26 cellular contexts compared by ENCODE assay signal in the genomic region with DNA sequence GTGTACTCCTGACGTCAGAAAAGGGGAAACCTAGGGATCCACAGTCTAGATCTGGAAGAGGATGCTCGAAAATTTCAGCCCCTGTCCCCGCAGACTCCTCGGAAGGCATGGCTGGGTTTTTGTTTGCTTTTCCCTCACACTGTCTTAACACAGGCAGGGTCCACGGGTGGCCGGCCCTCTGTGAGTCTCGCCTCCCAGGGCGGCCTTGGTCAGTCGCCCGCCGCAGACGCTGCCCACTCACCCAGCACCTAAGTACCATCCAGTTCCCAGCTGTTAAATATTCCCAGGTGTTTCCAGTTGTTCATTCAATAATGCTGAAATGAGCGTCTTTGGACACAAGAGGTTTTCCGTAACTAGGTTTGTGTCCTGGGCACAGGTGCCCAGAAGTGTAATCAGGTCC.
"Had no signal": no experiment of that assay in that cellular context is flagged by ENCODE, and none has a peak within 500 bp of the region (broad histone marks: within the 10 kb centered on the region; RNA-seq: fewer than 3 reads in every experiment).

No MANE protein-coding gene starts in this region.

- H3K9me3 ChIP-seq: adrenal gland, ascending aorta, esophagus muscularis mucosa, heart left ventricle, neutrophil, prostate gland, thoracic aorta, upper lobe of right lung had no signal

- H3K27me3 ChIP-seq: adrenal gland, ascending aorta, brain microvascular endothelial cell, esophagus muscularis mucosa, heart left ventricle, neutrophil, upper lobe of right lung had no signal

- H3K27ac ChIP-seq: adrenal gland, ascending aorta, brain microvascular endothelial cell, esophagus muscularis mucosa, foreskin keratinocyte, heart left ventricle, neutrophil, prostate gland, thoracic aorta, upper lobe of right lung had no signal

- H3K36me3 ChIP-seq: adrenal gland, ascending aorta, brain microvascular endothelial cell, esophagus muscularis mucosa, heart left ventricle, neutrophil, prostate gland, thoracic aorta, upper lobe of right lung had no signal

- H3K4me1 ChIP-seq: adrenal gland, ascending aorta, esophagus muscularis mucosa, foreskin keratinocyte, heart left ventricle, prostate gland, upper lobe of right lung had no signal

- DNase-seq: activated CD4-positive, alpha-beta T cell treated with anti-CD3 and anti-CD28 coated beads for 36 hours; activated CD4-positive, CD25-positive, alpha-beta regulatory T cell; activated CD8-positive, alpha-beta memory T cell treated with anti-CD3 and anti-CD28 coated beads, Interleukin-2, amount 10 ng/mL, durations not matched to agents 7 days and 5 days; activated CD8-positive, alpha-beta T cell treated with anti-CD3 and anti-CD28 coated beads, Interleukin-2, amount 10 ng/mL, durations not matched to agents 7 days and 5 days; activated naive CD4-positive, alpha-beta T cell; activated naive CD8-positive, alpha-beta T cell treated with anti-CD3 and anti-CD28 coated beads for 36 hours; activated T-cell treated with anti-CD3 and anti-CD28 coated beads, Interleukin-2, amount 50 U/mL, for 48 hours; adrenal gland; brain microvascular endothelial cell; effector CD4-positive, alpha-beta T cell; foreskin keratinocyte; mesendoderm; retina; stimulated activated CD4-positive, alpha-beta T cell treated with anti-CD3 and anti-CD28 coated beads, Interleukin-15, amount 100 ng/mL, for 24 hours; stimulated activated CD4-positive, alpha-beta T cell treated with anti-CD3 and anti-CD28 coated beads, Interleukin-2, amount 100 ng/mL, for 24 hours; stimulated activated naive CD4-positive, alpha-beta T cell treated with Interleukin-2 at 50 U/mL for 16 hours; T-helper 1 cell; upper lobe of right lung had no signal

- H3K4me3 ChIP-seq: adrenal gland, ascending aorta, esophagus muscularis mucosa, heart left ventricle, lung, prostate gland, thoracic aorta, upper lobe of right lung had no signal

- ATAC-seq: activated CD4-positive, alpha-beta T cell treated with anti-CD3 and anti-CD28 coated beads for 36 hours; activated CD8-positive, alpha-beta memory T cell treated with anti-CD3 and anti-CD28 coated beads, Interleukin-2, amount 10 ng/mL, durations not matched to agents 7 days and 5 days; activated CD8-positive, alpha-beta T cell treated with anti-CD3 and anti-CD28 coated beads, Interleukin-2, amount 10 ng/mL, durations not matched to agents 7 days and 5 days; foreskin keratinocyte; heart left ventricle; left lobe of liver; upper lobe of right lung had no signal
